Comparison of ENCODE assay signal across 8 cellular contexts in genomic region chr3:47283596-47284364, GRCh38. TPM values are rescaled to one million over a fixed set of nuclear protein-coding genes. Genes with fewer than 3 reads are reported as not detected.
DNase-seq lines count a peak whose midpoint lies in the region; ATAC-seq and TF ChIP-seq lines count a peak whose summit lies in the region.

No MANE protein-coding gene starts in this region.

- H3K9ac ChIP-seq in neural cell (ENCODE audit: low read length), result peak overlapping the region; percentile 89

- H3K36me3 Mint-ChIP-seq in HFFc6 (ENCODE audit: low read depth), result peaks cover 18% of the 10 kb centered on the region

- H2AFZ ChIP-seq in neural cell (ENCODE audit: low read depth, low read length), result peak overlapping the region; percentile 90

- H3K9me3 Mint-ChIP-seq in HFFc6, result no peaks in the 10 kb centered on the region

- H3K79me2 ChIP-seq in neural cell (replicated peaks; ENCODE audit: insufficient read depth, low read length), result peaks cover 41% of the 10 kb centered on the region

- no peak for TF ChIP-seq CTCF in AG09309 (IDR thresholded peaks at IDR 0.05; ENCODE audit: control insufficient read depth, insufficient read depth, low read depth, low read length, missing control alignments)
- TF ChIP-seq CTCF in HFFc6 (IDR thresholded peaks at IDR 0.05), result no peak
- no peak for TF ChIP-seq CTCF in neural cell (IDR thresholded peaks at IDR 0.05; ENCODE audit: poor library complexity, severe bottlenecking)

- no peak for DNase-seq in AG09309 (ENCODE audit: low read depth)
- no peak for DNase-seq in HFFc6
- DNase-seq in activated CD4-positive, alpha-beta T cell treated with anti-CD3 and anti-CD28 coated beads, Interleukin-2, amount 50 U/mL, for 4 hours, result peak; percentile 7 to 9
- no peak for DNase-seq in effector CD4-positive, alpha-beta T cell
- no peak for DNase-seq in NCI-H1092 (lab: John Stamatoyannopoulos, UW)

- peak overlapping the region; percentile 98 for H3K4me3 Mint-ChIP-seq in HFFc6

- no peaks in the 10 kb centered on the region for H4K20me1 ChIP-seq in neural cell (ENCODE audit: insufficient read depth)

- peak overlapping the region; percentile 100 for H3K27ac Mint-ChIP-seq in HFFc6

- H3K27me3 Mint-ChIP-seq in HFFc6 (ENCODE audit: insufficient read depth), result peaks cover 4% of the 10 kb centered on the region; the same call in 1 of the 2 replicates

- H3K4me2 ChIP-seq in neural cell (ENCODE audit: low read length), result peak overlapping the region; percentile 94

- H3F3A ChIP-seq in neural cell (ENCODE audit: insufficient read depth, low read length, poor library complexity, severe bottlenecking), result peaks cover 5% of the 10 kb centered on the region

- TF ChIP-seq RAD21 in neural cell (conservative IDR thresholded peaks at IDR 0.05), result no peak

- peak overlapping the region; percentile 44 to 98 for H3K27ac ChIP-seq in esophagus (ENCODE audit: low read depth in 2 of 2, low read length in 1 of 2)
- H3K27ac ChIP-seq in neural cell (ENCODE audit: low read length), result peak overlapping the region; percentile 90

- H3K9me2 ChIP-seq in neural cell (ENCODE audit: insufficient read depth, low read length), result no peaks in the 10 kb centered on the region

- H3K4me3 ChIP-seq in AG09309 (ENCODE audit: control insufficient read depth, low read depth, low read length) (peak overlapping the region; percentile 93), esophagus (ENCODE audit: low read depth in 1 of 2, low read length in 2 of 2) (peak overlapping the region; percentile 97), neural cell (ENCODE audit: low read length) (peak overlapping the region; percentile 81)

- H3K36me3 ChIP-seq in esophagus (ENCODE audit: control insufficient read depth in 2 of 2, insufficient read depth in 2 of 2, low read length in 1 of 2), result no peaks in the 10 kb centered on the region
- H3K36me3 ChIP-seq in neural cell (ENCODE audit: insufficient read depth, low read length), result no peaks in the 10 kb centered on the region

- H3K9me3 ChIP-seq in esophagus (ENCODE audit: control insufficient read depth in 2 of 2, insufficient read depth in 1 of 2, low read depth in 1 of 2, low read length in 1 of 2), result no peaks in the 10 kb centered on the region
- H3K9me3 ChIP-seq in neural cell (ENCODE audit: low read length), result no peaks in the 10 kb centered on the region

- no peaks in the 10 kb centered on the region for H3K27me3 ChIP-seq in esophagus (ENCODE audit: control insufficient read depth in 1 of 2, insufficient read depth in 2 of 2, low read length in 2 of 2)
- no peaks in the 10 kb centered on the region for H3K27me3 ChIP-seq in neural cell (ENCODE audit: insufficient read depth, low read depth, low read length)

- TF ChIP-seq EP300 in neural cell (conservative IDR thresholded peaks at IDR 0.05; ENCODE audit: poor library complexity, severe bottlenecking), result no peak

- WGBS in esophagus, 2 donors, result 31 to 32% methylated on average over 12 of the region's 12 CpGs

- ATAC-seq in HG02973 (IDR thresholded peaks at IDR 0.05; ENCODE audit: unreplicated experiment), result no peak

- H3K4me1 ChIP-seq in esophagus (ENCODE audit: control insufficient read depth in 2 of 2, insufficient read depth in 2 of 2, low read length in 1 of 2), result no peaks in the 10 kb centered on the region

- H3K4me1 Mint-ChIP-seq in HFFc6 (ENCODE audit: low read depth), result peaks cover 47% of the 10 kb centered on the region

TF ChIP-seq in neural cell, 6 proteins besides CTCF, POLR2A, EP300 and RAD21:
- TF ChIP-seq POLR2AphosphoS5 (IDR thresholded peaks at IDR 0.05) (no peak), MXI1 (conservative IDR thresholded peaks at IDR 0.05; ENCODE audit: poor library complexity, severe bottlenecking) (peak; percentile 14)

RNA-seq across cellular contexts. Expression of gene KLHL18, which starts 1.0 kb away (rescaled TPM):
- total RNA-seq in HFFc6 (2021; fragmentation: NEBNext Ultra II Directional; extraction: Animal tissue kit (Norgen Biotek cat#: 25700)), result 10 to 100 TPM; 26.6 to 34.5 (median 28.5) TPM
- polyA plus RNA-seq in esophagus, result 10 to 100 TPM; 22.6 to 28.9 TPM
- 36.6 and 37.0 TPM in 2 replicates for polyA plus RNA-seq in neural cell
- polyA minus RNA-seq in neural cell, result 61.2 and 61.8 TPM in 2 replicates

RNA-seq across cellular contexts. Expression of gene KIF9, which starts 1.2 kb away (rescaled TPM):
- total RNA-seq in HFFc6 (2021; fragmentation: NEBNext Ultra II Directional; extraction: Animal tissue kit (Norgen Biotek cat#: 25700)), result 1 to 10 TPM; 5.0 to 8.6 (median 5.7) TPM
- polyA plus RNA-seq in esophagus, result 1 to 10 TPM; 3.5 to 6.6 TPM
- polyA plus RNA-seq in neural cell, result 15.6 and 15.9 TPM in 2 replicates
- polyA minus RNA-seq in neural cell, result 2.9 and 4.4 TPM in 2 replicates

Comparison
In these comparisons a context has a peak if more than half of its experiments do, and no peak if none do; other contexts are left out.
1. DNase-seq: peak in activated CD4-positive, alpha-beta T cell treated with anti-CD3 and anti-CD28 coated beads, Interleukin-2, amount 50 U/mL, for 4 hours (2 of 2); none in AG09309 (single experiment), HFFc6 (single experiment), effector CD4-positive, alpha-beta T cell (single experiment) and NCI-H1092 (single experiment).
2. Peak in every context shown above with its lines, with median percentiles within 50 percentile points of each other: H3K4me3 ChIP-seq.